9 cellular contexts compared by ENCODE assay signal in genomic region chr16:1961651-1962067, GRCh38. TPM values are rescaled to one million over a fixed set of nuclear protein-coding genes. Genes with fewer than 3 reads are reported as not detected.
A peak's percentile ranks its signal among the peaks of the same experiment; 100 is the strongest.
DNase-seq lines count a peak whose midpoint lies in the region; ATAC-seq and TF ChIP-seq lines count a peak whose summit lies in the region.
"Had no signal": no experiment of that assay in that cellular context is flagged by ENCODE, and none has a peak within 500 bp of the region (broad histone marks: within the 10 kb centered on the region; RNA-seq: fewer than 3 reads in every experiment).

No MANE protein-coding gene starts in this region.

- POLR2A ChIA-PET in activated CD8-positive, alpha-beta T cell treated with anti-CD3 and anti-CD28 coated beads, Interleukin-2, amount 10 ng/mL, durations not matched to agents 7 days and 5 days (lab: Charles Lee): interaction anchor here (0.6 to 1.3 kb wide), 4 partner anchors 9 to 783 kb away, joined by 3 to 6 read pairs (median 3); partner anchors contain the start of gene TRAF7

- H3K9me3 Mint-ChIP-seq in activated T-cell treated with anti-CD3 and anti-CD28 coated beads, Interleukin-2, amount 50 U/mL, for 4 hours: no peaks in the 10 kb centered on the region
- no peaks in the 10 kb centered on the region for H3K9me3 Mint-ChIP-seq in activated CD8-positive, alpha-beta T cell treated with anti-CD3 and anti-CD28 coated beads, Interleukin-2, amount 10 ng/mL, durations not matched to agents 7 days and 5 days (ENCODE audit: insufficient read depth)
- H3K9me3 Mint-ChIP-seq in progenitor cell of endocrine pancreas (ENCODE audit: low read depth): no peaks in the 10 kb centered on the region

- peaks cover 46% of the 10 kb centered on the region for H3K4me1 ChIP-seq in lower lobe of right lung

- H3K9me3 ChIP-seq in lower lobe of right lung: no peaks in the 10 kb centered on the region

- H3K27me3 Mint-ChIP-seq in activated T-cell treated with anti-CD3 and anti-CD28 coated beads, Interleukin-2, amount 50 U/mL, for 4 hours (ENCODE audit: low read depth): no peaks in the 10 kb centered on the region
- H3K27me3 Mint-ChIP-seq in activated CD8-positive, alpha-beta T cell treated with anti-CD3 and anti-CD28 coated beads, Interleukin-2, amount 10 ng/mL, durations not matched to agents 7 days and 5 days (ENCODE audit: low read depth): no peaks in the 10 kb centered on the region
- peaks cover 3% of the 10 kb centered on the region for H3K27me3 Mint-ChIP-seq in progenitor cell of endocrine pancreas

- H3K27ac Mint-ChIP-seq in activated CD8-positive, alpha-beta T cell treated with anti-CD3 and anti-CD28 coated beads, Interleukin-2, amount 10 ng/mL, durations not matched to agents 7 days and 5 days: peak overlapping the region; percentile 95
- no peak overlapping the region for H3K27ac Mint-ChIP-seq in progenitor cell of endocrine pancreas

- ATAC-seq in activated T-cell treated with anti-CD3 and anti-CD28 coated beads, Interleukin-2, amount 50 U/mL, for 4 hours: no peak
- ATAC-seq in activated CD8-positive, alpha-beta T cell treated with anti-CD3 and anti-CD28 coated beads, Interleukin-2, amount 10 ng/mL, durations not matched to agents 7 days and 5 days: no peak
- ATAC-seq in GM21737 (IDR thresholded peaks at IDR 0.05; ENCODE audit: unreplicated experiment): no peak
- ATAC-seq in lower lobe of right lung: no peak

- no peak overlapping the region for H3K27ac ChIP-seq in lower lobe of right lung

- H3K36me3 ChIP-seq in lower lobe of right lung: peaks cover 26% of the 10 kb centered on the region

- H3K4me3 ChIP-seq in lower lobe of right lung: no peak overlapping the region

- TF ChIP-seq CTCF in progenitor cell of endocrine pancreas (IDR thresholded peaks at IDR 0.05; ENCODE audit: unreplicated experiment) (no peak), lower lobe of right lung (IDR thresholded peaks at IDR 0.05) (no peak)

- intact Hi-C loops in lower lobe of right lung (cut with DNase I): no loop called here

- no peak for DNase-seq in activated T-cell treated with anti-CD3 and anti-CD28 coated beads, Interleukin-2, amount 50 U/mL, for 4 hours
- DNase-seq in activated T-cell treated with anti-CD3 and anti-CD28 coated beads for 4 hours (no peak), LHCN-M2 (ENCODE audit: low read depth) (peak; percentile 23), progenitor cell of endocrine pancreas (ENCODE audit: low spot score, unreplicated experiment) (no peak), NCI-H1694 treated with DMSO at 0.1 percent for 48 hours (lab: John Stamatoyannopoulos, UW) (no peak), lower lobe of right lung (no peak)
- DNase-seq in activated CD8-positive, alpha-beta T cell treated with anti-CD3 and anti-CD28 coated beads, Interleukin-2, amount 10 ng/mL, durations not matched to agents 7 days and 5 days: peak; percentile 35

- peak overlapping the region; percentile 92 for H3K4me3 Mint-ChIP-seq in activated T-cell treated with anti-CD3 and anti-CD28 coated beads, Interleukin-2, amount 50 U/mL, for 4 hours
- H3K4me3 Mint-ChIP-seq in activated CD8-positive, alpha-beta T cell treated with anti-CD3 and anti-CD28 coated beads, Interleukin-2, amount 10 ng/mL, durations not matched to agents 7 days and 5 days: peak overlapping the region; percentile 96
- H3K4me3 Mint-ChIP-seq in progenitor cell of endocrine pancreas (ENCODE audit: low read depth): peak overlapping the region; percentile 14

- H3K4me1 Mint-ChIP-seq in activated T-cell treated with anti-CD3 and anti-CD28 coated beads, Interleukin-2, amount 50 U/mL, for 4 hours (ENCODE audit: low read depth): peaks cover 30% of the 10 kb centered on the region
- peaks cover 51% of the 10 kb centered on the region for H3K4me1 Mint-ChIP-seq in activated CD8-positive, alpha-beta T cell treated with anti-CD3 and anti-CD28 coated beads, Interleukin-2, amount 10 ng/mL, durations not matched to agents 7 days and 5 days (ENCODE audit: low read depth)
- peaks cover 30% of the 10 kb centered on the region for H3K4me1 Mint-ChIP-seq in progenitor cell of endocrine pancreas (ENCODE audit: low read depth)

- H3K27me3 ChIP-seq in lower lobe of right lung (ENCODE audit: low read depth): no peaks in the 10 kb centered on the region

- H3K36me3 Mint-ChIP-seq in activated T-cell treated with anti-CD3 and anti-CD28 coated beads, Interleukin-2, amount 50 U/mL, for 4 hours (ENCODE audit: insufficient read depth): peaks cover 37% of the 10 kb centered on the region
- peaks cover 50% of the 10 kb centered on the region for H3K36me3 Mint-ChIP-seq in activated CD8-positive, alpha-beta T cell treated with anti-CD3 and anti-CD28 coated beads, Interleukin-2, amount 10 ng/mL, durations not matched to agents 7 days and 5 days (ENCODE audit: low read depth)
- peaks cover 16% of the 10 kb centered on the region for H3K36me3 Mint-ChIP-seq in progenitor cell of endocrine pancreas (ENCODE audit: insufficient read depth)

- CTCF ChIA-PET in activated CD8-positive, alpha-beta T cell treated with anti-CD3 and anti-CD28 coated beads, Interleukin-2, amount 10 ng/mL, durations not matched to agents 7 days and 5 days (lab: Charles Lee): interaction anchor here (0.9 to 1.3 kb wide), 2 partner anchors 10 to 256 kb away, joined by 3 to 4 read pairs; partner anchors contain the start of genes MAPK8IP3 and TBL3

RNA-seq across cellular contexts. Expression of gene NDUFB10, which starts 2.3 kb away (rescaled TPM):
- 100 to 1,000 TPM; 115 to 143 (median 117) TPM for total RNA-seq in activated T-cell treated with anti-CD3 and anti-CD28 coated beads, Interleukin-2, amount 50 U/mL, for 4 hours
- total RNA-seq in LHCN-M2 (2014; rRNA removed): 244 and 288 TPM in 2 replicates
- 285 TPM for polyA plus RNA-seq in LHCN-M2 (2012)
- 100 to 1,000 TPM; 141 to 147 TPM for total RNA-seq in activated CD8-positive, alpha-beta T cell treated with anti-CD3 and anti-CD28 coated beads, Interleukin-2, amount 10 ng/mL, durations not matched to agents 7 days and 5 days
- total RNA-seq in progenitor cell of endocrine pancreas: 96.9 and 105 TPM in 2 replicates
- 85.8 TPM for total RNA-seq in lower lobe of right lung

RNA-seq across cellular contexts. Expression of gene RPS2, which starts 3.0 kb away (rescaled TPM):
- total RNA-seq in activated T-cell treated with anti-CD3 and anti-CD28 coated beads, Interleukin-2, amount 50 U/mL, for 4 hours: 1,000 to 10,000 TPM; 5,588 to 5,699 (median 5,621) TPM
- total RNA-seq in LHCN-M2 (2014; rRNA removed): 2,551 and 2,646 TPM in 2 replicates
- 4,662 TPM for polyA plus RNA-seq in LHCN-M2 (2012)
- total RNA-seq in activated CD8-positive, alpha-beta T cell treated with anti-CD3 and anti-CD28 coated beads, Interleukin-2, amount 10 ng/mL, durations not matched to agents 7 days and 5 days: 1,000 to 10,000 TPM; 2,821 to 2,910 TPM
- total RNA-seq in progenitor cell of endocrine pancreas: 2,309 and 2,385 TPM in 2 replicates
- 1,721 TPM for total RNA-seq in lower lobe of right lung

RNA-seq across cellular contexts. Expression of gene RNF151, which starts 5.0 kb away (rescaled TPM):
- total RNA-seq in activated T-cell treated with anti-CD3 and anti-CD28 coated beads, Interleukin-2, amount 50 U/mL, for 4 hours: under 1 TPM in 2 of 3 donors, not detected in 1; 0.40 to 0.42 TPM
- not detected in 2 replicates for total RNA-seq in LHCN-M2 (2014; rRNA removed)
- polyA plus RNA-seq in LHCN-M2 (2012): 0.07 TPM
- not detected for total RNA-seq in activated CD8-positive, alpha-beta T cell treated with anti-CD3 and anti-CD28 coated beads, Interleukin-2, amount 10 ng/mL, durations not matched to agents 7 days and 5 days
- not detected in 2 replicates for total RNA-seq in progenitor cell of endocrine pancreas
- not detected for total RNA-seq in lower lobe of right lung
- total RNA-seq: subcutaneous adipose tissue had no signal

RNA-seq across cellular contexts. Expression of gene RPL3L, which starts 7.2 kb away (rescaled TPM):
- not detected for total RNA-seq in activated T-cell treated with anti-CD3 and anti-CD28 coated beads, Interleukin-2, amount 50 U/mL, for 4 hours
- not detected in 2 replicates for total RNA-seq in LHCN-M2 (2014; rRNA removed)
- polyA plus RNA-seq in LHCN-M2 (2012): 0.06 TPM
- total RNA-seq in activated CD8-positive, alpha-beta T cell treated with anti-CD3 and anti-CD28 coated beads, Interleukin-2, amount 10 ng/mL, durations not matched to agents 7 days and 5 days: under 1 TPM in 1 of 2 experiments, not detected in 1; 0.53 TPM
- total RNA-seq in progenitor cell of endocrine pancreas: not detected in 2 replicates
- total RNA-seq in lower lobe of right lung: not detected
- total RNA-seq: subcutaneous adipose tissue had no signal

RNA-seq across cellular contexts. Expression of gene TBL3, which starts 10.2 kb away (rescaled TPM):
- 100 to 1,000 TPM; 146 to 159 (median 156) TPM for total RNA-seq in activated T-cell treated with anti-CD3 and anti-CD28 coated beads, Interleukin-2, amount 50 U/mL, for 4 hours
- total RNA-seq in LHCN-M2 (2014; rRNA removed): 52.1 and 85.4 TPM in 2 replicates
- polyA plus RNA-seq in LHCN-M2 (2012): 37.0 TPM
- total RNA-seq in activated CD8-positive, alpha-beta T cell treated with anti-CD3 and anti-CD28 coated beads, Interleukin-2, amount 10 ng/mL, durations not matched to agents 7 days and 5 days: 10 to 100 TPM; 37.6 to 37.9 TPM
- 30.8 and 32.2 TPM in 2 replicates for total RNA-seq in progenitor cell of endocrine pancreas
- 25.6 TPM for total RNA-seq in lower lobe of right lung

Comparison
In these comparisons a context has a peak if more than half of its experiments do, and no peak if none do; other contexts are left out.
1. DNase-seq: peak in LHCN-M2 (single experiment) and activated CD8-positive, alpha-beta T cell treated with anti-CD3 and anti-CD28 coated beads, Interleukin-2, amount 10 ng/mL, durations not matched to agents 7 days and 5 days (single experiment); none in activated T-cell treated with anti-CD3 and anti-CD28 coated beads, Interleukin-2, amount 50 U/mL, for 4 hours (single experiment), activated T-cell treated with anti-CD3 and anti-CD28 coated beads for 4 hours (single experiment), progenitor cell of endocrine pancreas (single experiment), NCI-H1694 treated with DMSO at 0.1 percent for 48 hours (single experiment) and lower lobe of right lung (single experiment).
2. H3K4me3 Mint-ChIP-seq: peak in every context shown above with its lines; median percentile 96 in activated CD8-positive, alpha-beta T cell treated with anti-CD3 and anti-CD28 coated beads, Interleukin-2, amount 10 ng/mL, durations not matched to agents 7 days and 5 days; 92 in activated T-cell treated with anti-CD3 and anti-CD28 coated beads, Interleukin-2, amount 50 U/mL, for 4 hours; 14 in progenitor cell of endocrine pancreas.